21 cellular contexts compared by ENCODE assay signal in the genomic region with DNA sequence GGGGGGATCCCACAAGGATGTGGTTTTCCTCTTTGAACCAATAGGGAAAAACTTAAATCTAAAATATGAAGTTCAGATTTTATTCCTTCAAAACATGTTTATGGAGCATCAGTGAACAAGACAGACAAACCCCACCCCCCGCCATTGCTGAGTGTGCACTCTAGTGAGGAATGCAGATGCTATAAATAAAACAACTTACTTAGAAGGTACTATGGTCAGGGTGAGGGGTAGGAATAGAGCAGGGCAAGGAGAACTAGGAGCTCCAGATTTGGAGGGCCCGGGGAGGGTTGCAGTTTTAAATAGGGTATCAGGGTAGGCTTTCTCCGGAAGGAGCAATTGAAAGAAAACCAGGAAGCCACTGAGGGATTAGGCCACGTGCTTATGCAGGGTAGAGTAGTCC. TPM values are rescaled to one million over a fixed set of nuclear protein-coding genes. Genes with fewer than 3 reads are reported as not detected.
"Had no signal": no experiment of that assay in that cellular context is flagged by ENCODE, and none has a peak within 500 bp of the region (broad histone marks: within the 10 kb centered on the region; RNA-seq: fewer than 3 reads in every experiment).

No MANE protein-coding gene starts in this region.

- ATAC-seq: HepG2, SK-N-SH treated with all-trans-retinoic acid at 6 μM for 48 hours had no signal

- H3K36me3 ChIP-seq: MG63 had no signal

- H3K4me1 ChIP-seq: SJCRH30 had no signal

- H3K9me3 ChIP-seq: SJCRH30 had no signal

- H3K27ac ChIP-seq: SJCRH30 had no signal

- H3K4me3 ChIP-seq: MG63, SJCRH30 had no signal

- DNase-seq: IMR-90, Karpas-422, KG1, MG63, NCI-H1092, NCI-H1105 treated with DMSO at 0.1 percent for 48 hours, NCI-H1417 treated with DMSO at 0.1 percent for 48 hours, NCI-H146, NCI-H1694 treated with DMSO at 0.1 percent for 48 hours, NCI-H1930, NCI-H2081, NCI-H2107, NCI-H2227 treated with DMSO at 0.1 percent for 48 hours, NCI-H524, NCI-H69, NCI-H774, RPMI8226, SHP77 treated with DMSO at 0.1 percent for 48 hours, SJCRH30 had no signal

- H3K27me3 ChIP-seq: MG63, SJCRH30 had no signal

RNA-seq across cellular contexts. Expression of a gene that starts 47.9 kb away (rescaled TPM):
- total RNA-seq: HepG2 had no signal
- polyA plus RNA-seq: HepG2 had no signal
